Comparison of ENCODE assay signal across 13 cellular contexts in the genomic region with DNA sequence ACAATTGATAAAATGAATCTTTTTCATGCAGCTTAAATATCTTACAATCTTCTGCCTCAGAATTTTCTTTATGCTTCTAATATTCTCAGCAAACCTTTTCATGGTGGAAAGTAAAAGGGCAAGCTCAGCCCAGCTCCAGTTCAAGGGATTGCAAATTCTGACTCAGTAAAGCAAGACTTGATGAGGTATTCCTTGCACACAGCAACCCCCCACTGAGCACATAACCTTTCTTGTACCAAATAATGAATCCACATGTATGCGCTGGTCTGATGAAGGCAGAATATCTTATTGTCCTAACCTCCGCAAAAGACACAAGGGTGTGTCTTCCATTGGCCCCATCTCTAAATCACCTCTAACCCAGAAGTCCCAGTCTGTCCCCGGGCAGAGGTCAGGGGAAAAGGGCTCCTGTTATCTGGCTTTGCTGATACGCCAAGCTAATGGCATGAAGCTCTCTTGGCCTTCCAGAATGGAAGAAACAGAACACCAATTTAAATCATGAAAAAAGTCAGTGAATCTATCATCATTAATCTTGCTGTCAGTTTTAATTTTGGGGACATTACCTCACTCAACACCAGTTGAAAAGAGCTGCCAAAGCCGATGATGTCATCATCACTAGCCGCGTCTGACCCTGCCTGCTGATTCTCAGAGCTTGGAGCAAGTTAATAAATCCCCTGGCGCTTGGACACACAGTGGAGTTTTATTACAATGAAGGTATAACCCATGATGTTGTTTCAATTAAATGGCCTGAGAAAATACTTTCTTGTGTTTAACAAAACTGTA.
DNase-seq lines count a peak whose midpoint lies in the region; ATAC-seq and TF ChIP-seq lines count a peak whose summit lies in the region.
"Had no signal": no experiment of that assay in that cellular context is flagged by ENCODE, and none has a peak within 500 bp of the region (broad histone marks: within the 10 kb centered on the region; RNA-seq: fewer than 3 reads in every experiment).

No MANE protein-coding gene starts in this region.

- TF ChIP-seq EP300 in sigmoid colon (IDR thresholded peaks at IDR 0.05) = peak in 1 of 4 donors; percentile 20

- H3K4me1 ChIP-seq in HEK293 (ENCODE audit: control insufficient read depth, insufficient read depth, low read length) (peaks cover 10% of the 10 kb centered on the region; the same call in 1 of the 2 replicates), hepatocyte (ENCODE audit: insufficient read depth) (no peaks in the 10 kb centered on the region), sigmoid colon (peaks cover 0 to 25% (median 7%) of the 10 kb centered on the region in 4 donors)

- no peaks in the 10 kb centered on the region for H3K9me3 ChIP-seq in HEK293 (ENCODE audit: control insufficient read depth, insufficient read depth, low read depth, low read length)
- no peaks in the 10 kb centered on the region for H3K9me3 ChIP-seq in hepatocyte (ENCODE audit: low read depth)
- H3K9me3 ChIP-seq in sigmoid colon = no peaks in the 10 kb centered on the region

- no peak for TF ChIP-seq CTCF in HEK293 (tag by site-specific recombination; IDR thresholded peaks at IDR 0.05)
- no peak for TF ChIP-seq CTCF in astrocyte of the spinal cord (IDR thresholded peaks at IDR 0.05; ENCODE audit: low read depth, low read length)
- no peak for TF ChIP-seq CTCF in hepatocyte (IDR thresholded peaks at IDR 0.05; ENCODE audit: poor library complexity)
- TF ChIP-seq CTCF in sigmoid colon (IDR thresholded peaks at IDR 0.05) = no peak

- no peaks in the 10 kb centered on the region for H3K9me2 ChIP-seq in hepatocyte (replicated peaks; ENCODE audit: insufficient read depth)

- H3K27ac ChIP-seq in HEK293 (ENCODE audit: extremely low read depth, low read depth, low read length) (peak overlapping the region; percentile 61), hepatocyte (no peak overlapping the region), sigmoid colon (peak overlapping the region; percentile 28 to 58 (median 46))

- H2AFZ ChIP-seq in hepatocyte = no peak overlapping the region

- CTCF ChIA-PET in HEK293 (lab: Yijun Ruan, JAX) = no interaction called here

- DNase-seq in astrocyte of the spinal cord (ENCODE audit: low read depth, low spot score) (peak; percentile 83), hepatocyte (ENCODE audit: low spot score) (peak; percentile 23), sigmoid colon (peak; percentile 85)
- DNase-seq in activated CD4-positive, alpha-beta T cell treated with anti-CD3 and anti-CD28 coated beads for 1 hour = no peak
- DNase-seq in activated CD4-positive, alpha-beta T cell treated with anti-CD3 and anti-CD28 coated beads, Interleukin-2, amount 50 U/mL, for 48 hours = no peak
- DNase-seq: activated CD4-positive, alpha-beta T cell treated with anti-CD3 and anti-CD28 coated beads, Interleukin-2, amount 50 U/mL, for 4 hours; CD4-positive, alpha-beta T cell; midbrain; NCI-H2081 treated with DMSO at 0.1 percent for 48 hours had no signal

- no peaks in the 10 kb centered on the region for H3K36me3 ChIP-seq in HEK293 (ENCODE audit: control insufficient read depth in 2 of 2, insufficient read depth in 1 of 2, low read length in 2 of 2)
- H3K36me3 ChIP-seq in hepatocyte (replicated peaks; ENCODE audit: insufficient read depth, low read depth) = no peaks in the 10 kb centered on the region
- no peaks in the 10 kb centered on the region for H3K36me3 ChIP-seq in sigmoid colon

- H3K79me2 ChIP-seq in hepatocyte = no peaks in the 10 kb centered on the region

- H3K4me3 ChIP-seq in HEK293 (ENCODE audit: low read depth, low read length) = no peak overlapping the region; the same call in 1 of the 2 replicates
- H3K4me3 ChIP-seq in astrocyte of the spinal cord (ENCODE audit: low read depth, low read length) = no peak overlapping the region
- no peak overlapping the region for H3K4me3 ChIP-seq in hepatocyte
- no peak overlapping the region for H3K4me3 ChIP-seq in sigmoid colon

- POLR2A ChIA-PET in HEK293 (lab: Yijun Ruan, JAX) = interaction anchor here (0.9 to 1.0 kb wide), 2 partner anchors 8 to 275 kb away, joined by 3 read pairs; no protein-coding TSS in a partner anchor

- intact Hi-C loops in sigmoid colon (cut with DNase I) = no loop called here

- H4K20me1 ChIP-seq in hepatocyte (ENCODE audit: insufficient read depth, poor library complexity, severe bottlenecking) = no peaks in the 10 kb centered on the region

- H3K27me3 ChIP-seq in hepatocyte = no peaks in the 10 kb centered on the region
- H3K27me3 ChIP-seq in sigmoid colon = no peaks in the 10 kb centered on the region

- no peak for TF ChIP-seq POLR2A in sigmoid colon (IDR thresholded peaks at IDR 0.05)

- H3K4me2 ChIP-seq in hepatocyte = no peak overlapping the region

- WGBS in hepatocyte (ENCODE audit: low lambda C conversion rate, missing lambda C conversion rate) = 65% methylated on average over 8 of the region's 8 CpGs
- 35 to 68% methylated on average over 8 of the region's 8 CpGs for WGBS in sigmoid colon, 2 donors

- ATAC-seq in HG02973 (IDR thresholded peaks at IDR 0.05; ENCODE audit: unreplicated experiment) (no peak), GM21360 (IDR thresholded peaks at IDR 0.05; ENCODE audit: unreplicated experiment) (no peak)
- ATAC-seq: esophagus mucosa had no signal

- in situ Hi-C loops in astrocyte of the spinal cord (cut with HindIII; ENCODE audit: low sequenced_read_pairs) = no loop called here

TF ChIP-seq in HEK293, 187 proteins besides CTCF, POLR2A, EP300 and RAD21 (continues in another document):
- peak; percentile 90; the same call in 1 of the 2 replicates for TF ChIP-seq PRDM4 (tag by site-specific recombination; IDR thresholded peaks at IDR 0.05)
- no peak; the same call in 1 of the 2 replicates for TF ChIP-seq ZNF449 (tag by site-specific recombination; IDR thresholded peaks at IDR 0.05)
- TF ChIP-seq SP7 (tag by site-specific recombination; IDR thresholded peaks at IDR 0.05) = peak; percentile 97
- no peak for TF ChIP-seq ZNF473 (tag by site-specific recombination; IDR thresholded peaks at IDR 0.05)
- no peak for TF ChIP-seq ZNF544 (tag by site-specific recombination; IDR thresholded peaks at IDR 0.05)
- peak; percentile 86 for TF ChIP-seq KLF8 (tag by site-specific recombination; IDR thresholded peaks at IDR 0.05)
- TF ChIP-seq, protein P1, sequence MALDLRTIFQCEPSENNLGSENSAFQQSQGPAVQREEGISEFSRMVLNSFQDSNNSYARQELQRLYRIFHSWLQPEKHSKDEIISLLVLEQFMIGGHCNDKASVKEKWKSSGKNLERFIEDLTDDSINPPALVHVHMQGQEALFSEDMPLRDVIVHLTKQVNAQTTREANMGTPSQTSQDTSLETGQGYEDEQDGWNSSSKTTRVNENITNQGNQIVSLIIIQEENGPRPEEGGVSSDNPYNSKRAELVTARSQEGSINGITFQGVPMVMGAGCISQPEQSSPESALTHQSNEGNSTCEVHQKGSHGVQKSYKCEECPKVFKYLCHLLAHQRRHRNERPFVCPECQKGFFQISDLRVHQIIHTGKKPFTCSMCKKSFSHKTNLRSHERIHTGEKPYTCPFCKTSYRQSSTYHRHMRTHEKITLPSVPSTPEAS (tag by site-specific recombination; IDR thresholded peaks at IDR 0.05) = peak; percentile 56; the same call in 1 of the 2 replicates
- TF ChIP-seq, protein P2, sequence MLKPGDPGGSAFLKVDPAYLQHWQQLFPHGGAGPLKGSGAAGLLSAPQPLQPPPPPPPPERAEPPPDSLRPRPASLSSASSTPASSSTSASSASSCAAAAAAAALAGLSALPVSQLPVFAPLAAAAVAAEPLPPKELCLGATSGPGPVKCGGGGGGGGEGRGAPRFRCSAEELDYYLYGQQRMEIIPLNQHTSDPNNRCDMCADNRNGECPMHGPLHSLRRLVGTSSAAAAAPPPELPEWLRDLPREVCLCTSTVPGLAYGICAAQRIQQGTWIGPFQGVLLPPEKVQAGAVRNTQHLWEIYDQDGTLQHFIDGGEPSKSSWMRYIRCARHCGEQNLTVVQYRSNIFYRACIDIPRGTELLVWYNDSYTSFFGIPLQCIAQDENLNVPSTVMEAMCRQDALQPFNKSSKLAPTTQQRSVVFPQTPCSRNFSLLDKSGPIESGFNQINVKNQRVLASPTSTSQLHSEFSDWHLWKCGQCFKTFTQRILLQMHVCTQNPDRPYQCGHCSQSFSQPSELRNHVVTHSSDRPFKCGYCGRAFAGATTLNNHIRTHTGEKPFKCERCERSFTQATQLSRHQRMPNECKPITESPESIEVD (tag by site-specific recombination; IDR thresholded peaks at IDR 0.05) = peak; percentile 99

Comparison
In these comparisons a context has a peak if more than half of its experiments do, and no peak if none do; other contexts are left out.
1. DNase-seq: peak in astrocyte of the spinal cord (single experiment), hepatocyte (single experiment) and sigmoid colon (single experiment); none in activated CD4-positive, alpha-beta T cell treated with anti-CD3 and anti-CD28 coated beads for 1 hour (single experiment) and activated CD4-positive, alpha-beta T cell treated with anti-CD3 and anti-CD28 coated beads, Interleukin-2, amount 50 U/mL, for 48 hours (0 of 2).